Comparison of ENCODE assay signal across 1 cellular context in genomic region chr13:33411312-33411711, GRCh38.
TF ChIP-seq lines count a peak whose summit lies in the region.

No MANE protein-coding gene starts in this region.

TF ChIP-seq in WTC11, 78 proteins besides CTCF, POLR2A, EP300 and RAD21 (continued from another document):
- TF ChIP-seq ATF1 (CRISPR knock-in tag; IDR thresholded peaks at IDR 0.05), result no peak
- no peak for TF ChIP-seq ARID4B (CRISPR knock-in tag; IDR thresholded peaks at IDR 0.05; ENCODE audit: borderline replicate concordance)
- TF ChIP-seq NFE2L1 (CRISPR knock-in tag; IDR thresholded peaks at IDR 0.05), result no peak
- TF ChIP-seq ELF4 (CRISPR knock-in tag; IDR thresholded peaks at IDR 0.05; ENCODE audit: low read depth), result no peak
- TF ChIP-seq FOXJ3 (CRISPR knock-in tag; IDR thresholded peaks at IDR 0.05; ENCODE audit: borderline replicate concordance), result no peak
- TF ChIP-seq NR3C1 (CRISPR knock-in tag; conservative IDR thresholded peaks at IDR 0.05; ENCODE audit: low read depth), result no peak
TF ChIP-seq in WTC11: peak in this region for 0.
